Comparison of ENCODE assay signal across 8 cellular contexts in the genomic region with DNA sequence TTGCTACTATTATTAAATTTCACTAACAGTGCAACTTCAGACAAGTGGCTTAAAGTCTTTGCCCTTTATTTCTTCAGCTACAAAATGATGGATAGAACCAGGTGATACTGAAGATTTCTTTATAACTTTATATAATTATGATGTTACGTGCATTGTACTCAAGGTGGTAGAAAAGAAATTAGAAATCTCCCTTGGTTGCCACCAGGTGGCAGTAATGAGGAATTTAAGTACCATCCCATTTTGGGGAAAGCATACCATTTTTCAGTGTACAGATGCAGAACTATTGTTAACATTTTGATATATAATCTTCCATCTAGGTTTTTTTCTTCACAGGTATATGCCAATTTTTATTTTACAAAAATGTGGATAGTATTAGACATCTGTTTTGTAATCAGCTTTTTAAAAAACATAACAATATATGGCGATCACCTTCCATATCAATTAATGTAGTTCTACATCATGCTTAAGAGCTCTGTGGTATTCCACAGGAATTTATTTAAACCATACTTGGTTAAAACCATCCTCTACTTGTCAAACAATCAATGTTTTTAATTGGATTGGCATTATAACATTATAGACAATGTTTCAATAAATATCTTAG. TPM values are rescaled to one million over a fixed set of nuclear protein-coding genes. Genes with fewer than 3 reads are reported as not detected.
DNase-seq lines count a peak whose midpoint lies in the region; ATAC-seq and TF ChIP-seq lines count a peak whose summit lies in the region.

No MANE protein-coding gene starts in this region.

- H3K4me1 Mint-ChIP-seq in progenitor cell of endocrine pancreas (ENCODE audit: low read depth) = peaks cover 5% of the 10 kb centered on the region

- peaks cover 25% of the 10 kb centered on the region for H3K9me3 Mint-ChIP-seq in progenitor cell of endocrine pancreas (ENCODE audit: low read depth)

- no peak overlapping the region for H3K27ac Mint-ChIP-seq in progenitor cell of endocrine pancreas

- DNase-seq in NCI-H2081 (lab: John Stamatoyannopoulos, UW) = peak; percentile 3 to 23
- DNase-seq in NCI-H2081 treated with DMSO at 0.1 percent for 48 hours (lab: John Stamatoyannopoulos, UW) = no peak
- DNase-seq in SKM-1 (lab: John Stamatoyannopoulos, UW; ENCODE audit: unreplicated experiment) = peak; percentile 54
- peak; percentile 81 for DNase-seq in fibroblast of the aortic adventitia (ENCODE audit: low read depth)
- DNase-seq in progenitor cell of endocrine pancreas (ENCODE audit: low spot score, unreplicated experiment) = no peak

- peaks cover 51% of the 10 kb centered on the region for H3K36me3 Mint-ChIP-seq in progenitor cell of endocrine pancreas (ENCODE audit: insufficient read depth)

- H3K4me3 Mint-ChIP-seq in progenitor cell of endocrine pancreas (ENCODE audit: low read depth) = no peak overlapping the region

- ATAC-seq in HG02642 (IDR thresholded peaks at IDR 0.05; ENCODE audit: poor library complexity, unreplicated experiment) (peak; percentile 43), HG03095 (IDR thresholded peaks at IDR 0.05; ENCODE audit: unreplicated experiment) (no peak), HG03135 (IDR thresholded peaks at IDR 0.05; ENCODE audit: unreplicated experiment) (no peak)

- TF ChIP-seq CTCF in fibroblast of the aortic adventitia (IDR thresholded peaks at IDR 0.05; ENCODE audit: insufficient read depth, low read length) (peak; percentile 65), progenitor cell of endocrine pancreas (IDR thresholded peaks at IDR 0.05; ENCODE audit: unreplicated experiment) (peak; percentile 74)

- no peaks in the 10 kb centered on the region for H3K27me3 Mint-ChIP-seq in progenitor cell of endocrine pancreas

- H3K4me3 ChIP-seq in fibroblast of the aortic adventitia (ENCODE audit: low read depth, low read length) = no peak overlapping the region

RNA-seq across cellular contexts. Expression of a gene that starts 37.7 kb away (rescaled TPM):
- total RNA-seq in fibroblast of the aortic adventitia (ENCODE audit: low replicate concordance) = 12.2 and 16.1 TPM in 2 replicates
- 14.2 and 14.4 TPM in 2 replicates for total RNA-seq in progenitor cell of endocrine pancreas

Comparison
In these comparisons a context has a peak if more than half of its experiments do, and no peak if none do; other contexts are left out.
1. DNase-seq: peak in NCI-H2081 (2 of 2), SKM-1 (single experiment) and fibroblast of the aortic adventitia (single experiment); none in NCI-H2081 treated with DMSO at 0.1 percent for 48 hours (single experiment) and progenitor cell of endocrine pancreas (single experiment).